Comparison of ENCODE assay signal across 29 cellular contexts in genomic region chr15:38401716-38402115, GRCh38. TPM values are rescaled to one million over a fixed set of nuclear protein-coding genes. Genes with fewer than 3 reads are reported as not detected.
A peak's percentile ranks its signal among the peaks of the same experiment; 100 is the strongest.
DNase-seq lines count a peak whose midpoint lies in the region; FAIRE-seq and TF ChIP-seq lines count a peak whose summit lies in the region.
"Had no signal": no experiment of that assay in that cellular context is flagged by ENCODE, and none has a peak within 500 bp of the region (broad histone marks: within the 10 kb centered on the region; RNA-seq: fewer than 3 reads in every experiment).

No MANE protein-coding gene starts in this region.

- H3K9me3 Mint-ChIP-seq in progenitor cell of endocrine pancreas (ENCODE audit: low read depth): peaks cover 5% of the 10 kb centered on the region
- H3K9me3 Mint-ChIP-seq: activated T-cell treated with anti-CD3 and anti-CD28 coated beads, Interleukin-2, amount 50 U/mL, for 4 hours; natural killer cell treated with Interleukin-12 subunit alpha and Interleukin-12 subunit beta and Interleukin-15 and Interleukin-18, amount 100 ng/mL, for 72 hours; stimulated activated naive B cell treated with anti-CD40 and anti-IgM and Interleukin-4, amounts not matched to agents 10 μg/mL and 1 μg/mL and 100 μg/mL, for 72 hours had no signal

- no peak for TF ChIP-seq POLR2A in suprapubic skin (IDR thresholded peaks at IDR 0.05)

- no peak overlapping the region for H3K27ac Mint-ChIP-seq in progenitor cell of endocrine pancreas
- H3K27ac Mint-ChIP-seq: natural killer cell treated with Interleukin-12 subunit alpha and Interleukin-12 subunit beta and Interleukin-15 and Interleukin-18, amount 100 ng/mL, for 72 hours; stimulated activated naive B cell treated with anti-CD40 and anti-IgM and Interleukin-4, amounts not matched to agents 10 μg/mL and 1 μg/mL and 100 μg/mL, for 72 hours had no signal

- no peaks in the 10 kb centered on the region for H3K4me1 Mint-ChIP-seq in progenitor cell of endocrine pancreas (ENCODE audit: low read depth)

- H3K36me3 ChIP-seq in suprapubic skin: no peaks in the 10 kb centered on the region
- H3K36me3 ChIP-seq: gastrocnemius medialis, MG63, SJSA1 had no signal

- no peak overlapping the region for H3K4me3 Mint-ChIP-seq in progenitor cell of endocrine pancreas (ENCODE audit: low read depth)
- H3K4me3 Mint-ChIP-seq: activated T-cell treated with anti-CD3 and anti-CD28 coated beads, Interleukin-2, amount 50 U/mL, for 4 hours; natural killer cell treated with Interleukin-12 subunit alpha and Interleukin-12 subunit beta and Interleukin-15 and Interleukin-18, amount 100 ng/mL, for 72 hours; stimulated activated naive B cell treated with anti-CD40 and anti-IgM and Interleukin-4, amounts not matched to agents 10 μg/mL and 1 μg/mL and 100 μg/mL, for 72 hours had no signal

- H3K27ac ChIP-seq in suprapubic skin: peak overlapping the region; percentile 54
- H3K27ac ChIP-seq: body of pancreas, gastrocnemius medialis, KMS-11, RWPE1, SJSA1 had no signal

- 56% methylated on average over 5 of the region's 5 CpGs for WGBS in suprapubic skin

- TF ChIP-seq EP300 in suprapubic skin (IDR thresholded peaks at IDR 0.05): no peak

- peaks cover 6% of the 10 kb centered on the region for H3K27me3 Mint-ChIP-seq in progenitor cell of endocrine pancreas

- no peak for TF ChIP-seq CTCF in suprapubic skin (IDR thresholded peaks at IDR 0.05)
- no peak for TF ChIP-seq CTCF in progenitor cell of endocrine pancreas (IDR thresholded peaks at IDR 0.05; ENCODE audit: unreplicated experiment)
- TF ChIP-seq CTCF in D721Med (IDR thresholded peaks at IDR 0.05; ENCODE audit: insufficient read depth, missing control alignments): no peak

- peaks cover 9% of the 10 kb centered on the region for H3K4me1 ChIP-seq in suprapubic skin
- H3K4me1 ChIP-seq: body of pancreas had no signal

- DNase-seq in AG20443 (ENCODE audit: low spot score): peak; percentile 31
- DNase-seq in RPMI7951 (ENCODE audit: low read depth): peak; percentile 51
- DNase-seq in fibroblast of peridontal ligament (ENCODE audit: extremely low read depth): peak; percentile 85
- no peak for DNase-seq in suprapubic skin (ENCODE audit: low spot score in 2 of 2)
- DNase-seq in DMS114 treated with DMSO at 0.1 percent for 48 hours (lab: John Stamatoyannopoulos, UW; ENCODE audit: unreplicated experiment): no peak
- no peak for DNase-seq in progenitor cell of endocrine pancreas (ENCODE audit: low spot score, unreplicated experiment)
- DNase-seq in D721Med (ENCODE audit: insufficient read length, low spot score): no peak
- DNase-seq: ACHN; activated gamma-delta T cell treated with Interleukin-2 at 50 U/mL for 16 hours; activated T-cell treated with anti-CD3 and anti-CD28 coated beads, Interleukin-2, amount 50 U/mL, for 4 hours; body of pancreas; C1 segment of cervical spinal cord; COR-L47; DMS79; gastrocnemius medialis; MG63; NCI-H1930; NCI-H2171 treated with DMSO at 0.1 percent for 48 hours; NCI-H510A treated with DMSO at 0.1 percent for 48 hours; occipital lobe; stimulated activated naive B cell treated with anti-CD40 and anti-IgM and Interleukin-4, amounts not matched to agents 10 μg/mL and 1 μg/mL and 100 μg/mL, for 72 hours had no signal

- no peak overlapping the region for H3K4me3 ChIP-seq in suprapubic skin
- H3K4me3 ChIP-seq: body of pancreas, gastrocnemius medialis, lung, MG63, SJSA1, skin epidermis had no signal

- FAIRE-seq in D721Med (lab: Jason Lieb, UNC): no peak
- FAIRE-seq: H1, TTC549 had no signal

- no peaks in the 10 kb centered on the region for H3K36me3 Mint-ChIP-seq in progenitor cell of endocrine pancreas (ENCODE audit: insufficient read depth)
- H3K36me3 Mint-ChIP-seq: natural killer cell treated with Interleukin-12 subunit alpha and Interleukin-12 subunit beta and Interleukin-15 and Interleukin-18, amount 100 ng/mL, for 72 hours; stimulated activated naive B cell treated with anti-CD40 and anti-IgM and Interleukin-4, amounts not matched to agents 10 μg/mL and 1 μg/mL and 100 μg/mL, for 72 hours had no signal

- no peaks in the 10 kb centered on the region for H3K9me3 ChIP-seq in suprapubic skin
- H3K9me3 ChIP-seq: body of pancreas, gastrocnemius medialis, MG63, SJSA1 had no signal

- no peaks in the 10 kb centered on the region for H3K27me3 ChIP-seq in suprapubic skin
- H3K27me3 ChIP-seq: body of pancreas, gastrocnemius medialis, MG63, SJSA1 had no signal

RNA-seq across cellular contexts. Expression of gene FAM98B, which starts 52.2 kb away (rescaled TPM):
- 11.7 and 13.0 TPM in 2 replicates for total RNA-seq in RPMI7951 (2014; rRNA removed; shearing (Covaris generic))
- 10 to 100 TPM in 3 of 4 donors, 1 to 10 TPM in 1; 9.4 to 48.3 (median 14.7) TPM for total RNA-seq in suprapubic skin
- 50.8 and 59.3 TPM in 2 replicates for total RNA-seq in progenitor cell of endocrine pancreas

Comparison
In these comparisons a context has a peak if more than half of its experiments do, and no peak if none do; other contexts are left out.
1. DNase-seq: peak in AG20443 (single experiment), RPMI7951 (single experiment) and fibroblast of peridontal ligament (single experiment); none in suprapubic skin (0 of 2), DMS114 treated with DMSO at 0.1 percent for 48 hours (single experiment), progenitor cell of endocrine pancreas (single experiment) and D721Med (single experiment).